Comparison of ENCODE assay signal across 12 cellular contexts in the genomic region with DNA sequence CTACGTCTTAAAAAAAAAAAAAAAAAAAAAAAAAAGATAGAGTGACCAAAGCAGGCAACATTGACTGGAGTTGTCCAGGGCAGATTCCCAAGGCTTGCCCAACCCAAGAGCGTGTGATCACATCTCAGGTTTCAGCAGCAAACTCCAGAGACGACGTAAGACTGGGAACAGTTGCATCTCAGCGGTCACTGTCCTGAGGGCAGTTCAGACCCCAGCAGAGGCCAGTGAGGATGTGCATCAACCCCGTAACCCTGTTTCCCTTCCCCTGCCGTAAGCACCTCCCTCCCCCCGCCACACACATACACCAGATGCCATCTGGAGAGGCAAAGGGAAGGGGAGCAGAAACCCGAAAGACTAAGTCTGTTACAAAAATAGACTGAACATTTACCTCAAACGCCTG. TPM values are rescaled to one million over a fixed set of nuclear protein-coding genes. Genes with fewer than 3 reads are reported as not detected.
DNase-seq lines count a peak whose midpoint lies in the region; ATAC-seq lines count a peak whose summit lies in the region.
"Had no signal": no experiment of that assay in that cellular context is flagged by ENCODE, and none has a peak within 500 bp of the region (broad histone marks: within the 10 kb centered on the region; RNA-seq: fewer than 3 reads in every experiment).

No MANE protein-coding gene starts in this region.

- no peaks in the 10 kb centered on the region for H3K79me2 ChIP-seq in GM23248 (ENCODE audit: insufficient read depth)

- ATAC-seq in HG03025 (IDR thresholded peaks at IDR 0.05; ENCODE audit: low FRiP score, unreplicated experiment) (no peak), HG02610 (IDR thresholded peaks at IDR 0.05; ENCODE audit: unreplicated experiment) (no peak), GM19452 (IDR thresholded peaks at IDR 0.05; ENCODE audit: unreplicated experiment) (no peak)
- ATAC-seq: activated CD4-positive, CD25-positive, alpha-beta regulatory T cell treated with anti-CD3 and anti-CD28 coated beads, Interleukin-2, amount 50 U/mL, for 24 hours; stimulated activated memory B cell treated with anti-CD40 and anti-IgM and Interleukin-4, amounts not matched to agents 10 μg/mL and 1 μg/mL and 100 μg/mL, for 72 hours had no signal

- DNase-seq in GM23248 (peak; percentile 26), adipocyte (ENCODE audit: low read depth) (no peak), left kidney (ENCODE audit: low read depth, low spot score) (peak; percentile 64)
- DNase-seq: KBM-7, NCI-H2227 treated with DMSO at 0.1 percent for 48 hours had no signal

- H3K27ac ChIP-seq in GM23248 (no peak overlapping the region), stomach smooth muscle (ENCODE audit: low read length) (peak overlapping the region; percentile 55)
- H3K27ac ChIP-seq: cardiac muscle cell had no signal

- H2AFZ ChIP-seq in GM23248, result peak overlapping the region; percentile 32; the same call in 1 of the 2 replicates

- H4K20me1 ChIP-seq in GM23248 (ENCODE audit: insufficient read depth), result no peaks in the 10 kb centered on the region

- H3K4me1 ChIP-seq in GM23248 (ENCODE audit: insufficient read depth) (peaks cover 10% of the 10 kb centered on the region), adipocyte (ENCODE audit: control insufficient read depth, insufficient read depth, low read length) (peaks cover 11% of the 10 kb centered on the region), stomach smooth muscle (ENCODE audit: control insufficient read depth, insufficient read depth, low read length) (peaks cover 15% of the 10 kb centered on the region)

- H3K4me3 ChIP-seq in GM23248 (no peak overlapping the region), adipocyte (ENCODE audit: low read length) (no peak overlapping the region), stomach smooth muscle (ENCODE audit: low read length in 2 of 2) (no peak overlapping the region)
- H3K4me3 ChIP-seq: cardiac muscle cell had no signal

- WGBS in GM23248 (ENCODE audit: low coverage in 1 of 2, low lambda C conversion rate in 2 of 2, missing lambda C conversion rate in 2 of 2), 2 experiments, result 73 to 78% methylated on average over 9 to 10 of the region's 10 CpGs

- H3F3A ChIP-seq in GM23248 (ENCODE audit: insufficient read depth), result peaks cover 13% of the 10 kb centered on the region

- no peak overlapping the region for H3K4me2 ChIP-seq in GM23248 (ENCODE audit: unreplicated experiment)

- no peaks in the 10 kb centered on the region for H3K9me3 ChIP-seq in GM23248 (ENCODE audit: low read depth)
- H3K9me3 ChIP-seq in adipocyte (ENCODE audit: control insufficient read depth, low read length), result no peaks in the 10 kb centered on the region
- H3K9me3 ChIP-seq in stomach smooth muscle (ENCODE audit: control insufficient read depth in 2 of 2, low read length in 2 of 2), result no peaks in the 10 kb centered on the region

- H3K36me3 ChIP-seq in GM23248 (ENCODE audit: low read depth) (no peaks in the 10 kb centered on the region), adipocyte (ENCODE audit: control insufficient read depth, insufficient read depth, low read length, severe bottlenecking) (no peaks in the 10 kb centered on the region), stomach smooth muscle (ENCODE audit: control insufficient read depth in 2 of 2, insufficient read depth in 2 of 2, low read length in 2 of 2) (no peaks in the 10 kb centered on the region)
- H3K36me3 ChIP-seq: cardiac muscle cell had no signal

- in situ Hi-C loops in GM23248 (cut with MboI), result loop anchor here (25.0 kb wide), 1 partner anchor 220 kb away; no protein-coding TSS in a partner anchor

- no peaks in the 10 kb centered on the region for H3K27me3 ChIP-seq in GM23248 (replicated peaks; ENCODE audit: insufficient read depth)
- H3K27me3 ChIP-seq in adipocyte (replicated peaks; ENCODE audit: control insufficient read depth, insufficient read depth, low read length), result no peaks in the 10 kb centered on the region
- H3K27me3 ChIP-seq in stomach smooth muscle (ENCODE audit: control insufficient read depth in 1 of 2, insufficient read depth in 2 of 2, low read length in 2 of 2), result no peaks in the 10 kb centered on the region
- H3K27me3 ChIP-seq: cardiac muscle cell had no signal

- no peaks in the 10 kb centered on the region for H3K9me2 ChIP-seq in GM23248 (ENCODE audit: insufficient read depth)

- no peak overlapping the region for H3K9ac ChIP-seq in GM23248
- H3K9ac ChIP-seq in adipocyte (ENCODE audit: low read length), result peak overlapping the region; percentile 27
- no peak overlapping the region for H3K9ac ChIP-seq in stomach smooth muscle (ENCODE audit: low read length in 2 of 2)

RNA-seq across cellular contexts. Expression of gene TOMM7, which starts 19.3 kb away (rescaled TPM):
- 84.1 and 132 TPM in 2 replicates for total RNA-seq in GM23248 (2014; rRNA removed; shearing (Covaris generic))
- polyA plus RNA-seq in GM23248 (2016; fragmentation: Nextera tagmentation; extraction: Ambion mirVana), result 376 and 408 TPM in 2 replicates
